18 cellular contexts compared by ENCODE assay signal in the genomic region with DNA sequence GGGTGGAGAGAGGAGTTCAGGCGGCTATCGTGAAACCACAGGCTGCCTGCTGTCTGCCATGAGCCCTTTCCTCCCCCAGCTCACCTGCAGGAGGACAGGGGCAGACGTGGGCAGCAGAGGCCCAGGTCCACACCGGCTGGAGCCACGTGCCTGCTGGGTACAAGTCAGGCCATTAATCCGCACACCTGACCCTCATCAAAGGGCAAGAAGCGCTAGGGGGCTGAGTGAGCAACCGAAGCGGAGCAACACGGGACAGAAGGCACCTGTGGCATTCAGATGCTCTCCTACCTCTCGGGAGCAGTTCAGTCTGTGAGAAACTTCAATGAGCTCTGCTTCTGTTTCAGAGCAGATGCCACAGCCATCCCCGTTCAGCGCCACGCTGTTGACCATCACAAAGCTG. TPM values are rescaled to one million over a fixed set of nuclear protein-coding genes. Genes with fewer than 3 reads are reported as not detected.
A peak's percentile ranks its signal among the peaks of the same experiment; 100 is the strongest.
DNase-seq lines count a peak whose midpoint lies in the region; ATAC-seq, FAIRE-seq and TF ChIP-seq lines count a peak whose summit lies in the region.
"Had no signal": no experiment of that assay in that cellular context is flagged by ENCODE, and none has a peak within 500 bp of the region (broad histone marks: within the 10 kb centered on the region; RNA-seq: fewer than 3 reads in every experiment).

No MANE protein-coding gene starts in this region.

- H3K18ac ChIP-seq in IMR-90 (ENCODE audit: low read depth, low read length) (no peak overlapping the region), H1 (ENCODE audit: extremely low read depth, low read length) (no peak overlapping the region)

- TF ChIP-seq EP300 in H1 (IDR thresholded peaks at IDR 0.05; ENCODE audit: borderline replicate concordance in 1 of 2, low read depth in 2 of 2, low read length in 2 of 2): no peak

- ATAC-seq in IMR-90 (ENCODE audit: low read depth): no peak
- no peak for ATAC-seq in GM18909 (IDR thresholded peaks at IDR 0.05; ENCODE audit: poor library complexity, unreplicated experiment)
- ATAC-seq: Right ventricle myocardium inferior had no signal

- TF ChIP-seq RAD21 in IMR-90 (IDR thresholded peaks at IDR 0.05; ENCODE audit: low read length) (no peak), H1 (IDR thresholded peaks at IDR 0.05 in 1 of 2, conservative IDR thresholded peaks at IDR 0.05 in 1 of 2; ENCODE audit: low read depth in 2 of 2, low read length in 2 of 2) (no peak; a peak in 1 of 4 replicates)

- H3K4me2 ChIP-seq in IMR-90 (ENCODE audit: low read depth, low read length): no peak overlapping the region
- H3K4me2 ChIP-seq in H1 (ENCODE audit: insufficient read depth in 1 of 2, low read depth in 2 of 2, low read length in 2 of 2): no peak overlapping the region

- 81% methylated on average over 5 of the region's 14 CpGs; no CpG with 5 or more reads in 1 of the 2 experiments for WGBS in IMR-90 (ENCODE audit: extremely low coverage in 2 of 2, insufficient read length in 1 of 2), 2 experiments
- 83% methylated on average over 14 of the region's 14 CpGs; no CpG with 5 or more reads in 1 of the 2 experiments for WGBS in H1 (ENCODE audit: extremely low coverage in 1 of 2, insufficient coverage in 1 of 2, insufficient read length in 1 of 2, insufficient replicate concordance in 2 of 2, low coverage in 1 of 2, low lambda C conversion rate in 2 of 2, missing lambda C conversion rate in 1 of 2), 2 experiments
- WGBS in esophagus squamous epithelium, 2 donors: 86 to 88% methylated on average over 5 to 13 of the region's 14 CpGs

- TF ChIP-seq POLR2A in GM12891 (IDR thresholded peaks at IDR 0.05; ENCODE audit: low read depth, low read length) (no peak), IMR-90 (IDR thresholded peaks at IDR 0.05; ENCODE audit: low read depth, low read length) (no peak), H1 (IDR thresholded peaks at IDR 0.05; ENCODE audit: control extremely low read depth in 1 of 2, low read depth in 2 of 2, low read length in 2 of 2) (no peak), esophagus squamous epithelium (IDR thresholded peaks at IDR 0.05) (no peak)

- no peak overlapping the region for H2BK12ac ChIP-seq in H1 (ENCODE audit: low read depth, low read length)

- intact Hi-C loops in IMR-90 (cut with micrococcal nuclease) (no loop called here), posterior vena cava (cut with DNase I) (no loop called here), esophagus squamous epithelium (cut with DNase I) (no loop called here)

- DNase-seq in GM12891 (ENCODE audit: insufficient read length, low spot score) (no peak), IMR-90 (no peak), H1 (ENCODE audit: low read depth in 1 of 2, low spot score in 2 of 2) (no peak), posterior vena cava (ENCODE audit: low spot score) (peak; percentile 58), esophagus squamous epithelium (lab: John Stamatoyannopoulos, UW) (no peak)
- DNase-seq in activated CD4-positive, alpha-beta T cell treated with anti-CD3 and anti-CD28 coated beads for 48 hours: no peak
- DNase-seq: MV-4-11, NCI-H1105 treated with DMSO at 0.1 percent for 48 hours, NCI-H2029 treated with DMSO at 0.1 percent for 48 hours, NCI-H226, NCI-H510A treated with DMSO at 0.1 percent for 48 hours, NCI-H748 treated with DMSO at 0.1 percent for 48 hours, T-helper 1 cell had no signal

- H4K20me1 ChIP-seq in IMR-90 (ENCODE audit: insufficient read depth, low read length) (no peaks in the 10 kb centered on the region), H1 (replicated peaks in 1 of 2; ENCODE audit: control insufficient read depth in 1 of 2, insufficient read depth in 2 of 2, low read length in 2 of 2) (peaks cover 0 to 4% of the 10 kb centered on the region in 2 experiments)

- no peak overlapping the region for H3K9ac ChIP-seq in IMR-90 (ENCODE audit: low read depth, low read length)
- H3K9ac ChIP-seq in H1 (replicated peaks in 1 of 4; ENCODE audit: extremely low read depth in 1 of 4, low read depth in 3 of 4, low read length in 3 of 4): no peak overlapping the region

- H3K9me1 ChIP-seq in IMR-90 (ENCODE audit: insufficient read depth, low read length): peaks cover 6% of the 10 kb centered on the region

- BruUV-seq in IMR-90 (replicated peaks; lab: Mats Ljungman, UMichigan): no TSS peak

- H2AK5ac ChIP-seq in IMR-90 (ENCODE audit: low read depth, low read length) (peak overlapping the region; percentile 8; the same call in 1 of the 2 replicates), H1 (ENCODE audit: low read depth, low read length) (no peak overlapping the region)

- H3K9me3 ChIP-seq in IMR-90 (ENCODE audit: control insufficient read depth, insufficient read depth, low read length) (no peaks in the 10 kb centered on the region), H1 (ENCODE audit: insufficient read depth in 2 of 2, low read depth in 1 of 2, low read length in 1 of 2) (no peaks in the 10 kb centered on the region), esophagus squamous epithelium (no peaks in the 10 kb centered on the region)
- H3K9me3 ChIP-seq: A549, SJSA1 had no signal

- no peak overlapping the region for H2BK120ac ChIP-seq in IMR-90 (ENCODE audit: low read depth, low read length)
- no peak overlapping the region for H2BK120ac ChIP-seq in H1 (replicated peaks; ENCODE audit: low read depth, low read length)

- H2BK5ac ChIP-seq in IMR-90 (ENCODE audit: low read depth, low read length, poor library complexity, severe bottlenecking) (no peak overlapping the region), H1 (ENCODE audit: low read depth, low read length) (0 out of 2 replicates have a peak overlapping the region, but pooled peaks have one; percentile 22)

- H3K56ac ChIP-seq in IMR-90 (ENCODE audit: extremely low read depth, insufficient read depth, low read length): no peak overlapping the region
- H3K56ac ChIP-seq in H1 (replicated peaks; ENCODE audit: insufficient read length, low read depth, low read length): no peak overlapping the region

- H3K23ac ChIP-seq in IMR-90 (ENCODE audit: low read depth, low read length): no peak overlapping the region
- H3K23ac ChIP-seq in H1 (ENCODE audit: insufficient read length): no peak overlapping the region

- H2BK20ac ChIP-seq in IMR-90 (ENCODE audit: low read depth, low read length): no peak overlapping the region
- H2BK20ac ChIP-seq in H1 (ENCODE audit: low read length): no peak overlapping the region

- POLR2A ChIA-PET in IMR-90 (lab: Charles Lee; ENCODE audit: unreplicated experiment) (no interaction called here), H1 (lab: Charles Lee; ENCODE audit: partially characterized antibody) (interaction anchor here (0.8 to 1.1 kb wide), 2 partner anchors 9 to 13 kb away, joined by 4 to 5 read pairs; no protein-coding TSS in a partner anchor)

- H3K27ac ChIP-seq in IMR-90 (ENCODE audit: insufficient read depth, low read length) (no peak overlapping the region), H1 (ENCODE audit: low read depth, low read length) (peak overlapping the region; percentile 24; the same call in 1 of the 2 replicates), esophagus squamous epithelium (no peak overlapping the region)
- H3K27ac ChIP-seq: SJSA1 had no signal

- CTCF ChIA-PET in IMR-90 (lab: Yijun Ruan, JAX) (no interaction called here), H1 (lab: Charles Lee; ENCODE audit: partially characterized antibody) (interaction anchor here (0.6 to 2.2 kb wide), 10 partner anchors 9 to 154 kb away, joined by 3 to 11 read pairs (median 3); no protein-coding TSS in a partner anchor)

- no peaks in the 10 kb centered on the region for H3K23me2 ChIP-seq in H1 (ENCODE audit: low read depth, low read length)

- in situ Hi-C loops in IMR-90 (cut with MboI; ENCODE audit: low sequenced_read_pairs): no loop called here

- H3K14ac ChIP-seq in IMR-90 (replicated peaks; ENCODE audit: low read depth, low read length): no peak overlapping the region
- H3K14ac ChIP-seq in H1 (ENCODE audit: insufficient read length): no peak overlapping the region

- no peaks in the 10 kb centered on the region for H3K27me3 ChIP-seq in IMR-90 (ENCODE audit: control insufficient read depth, insufficient read depth, low read length)
- no peaks in the 10 kb centered on the region for H3K27me3 ChIP-seq in H1 (replicated peaks in 1 of 4; ENCODE audit: control insufficient read depth in 3 of 4, extremely low read depth in 1 of 4, insufficient read depth in 3 of 4, low read length in 3 of 4)
- no peaks in the 10 kb centered on the region for H3K27me3 ChIP-seq in esophagus squamous epithelium
- H3K27me3 ChIP-seq: SJSA1 had no signal

- peaks cover 31% of the 10 kb centered on the region for H3K36me3 ChIP-seq in IMR-90 (ENCODE audit: control insufficient read depth, insufficient read depth, low read length)
- peaks cover 0 to 10% (median 4%) of the 10 kb centered on the region in 4 experiments; a peak in 4 of 8 replicates for H3K36me3 ChIP-seq in H1 (ENCODE audit: control insufficient read depth in 2 of 4, insufficient read depth in 4 of 4, low read length in 3 of 4)
- H3K36me3 ChIP-seq in esophagus squamous epithelium: peaks cover 7 to 92% (median 20%) of the 10 kb centered on the region in 3 donors

- dilution Hi-C loops in IMR-90 (cut with HindIII; ENCODE audit: low sequenced_read_pairs, unreplicated experiment): no loop called here

- H3K79me2 ChIP-seq in H1 (ENCODE audit: control insufficient read depth in 1 of 2, insufficient read depth in 2 of 2, low read length in 2 of 2): no peaks in the 10 kb centered on the region

- no peak overlapping the region for H2AK9ac ChIP-seq in IMR-90 (replicated peaks; ENCODE audit: low read depth, low read length, poor library complexity)

- H2BK15ac ChIP-seq in IMR-90 (ENCODE audit: low read depth, low read length) (no peak overlapping the region), H1 (ENCODE audit: low read length) (no peak overlapping the region)

- H3K4ac ChIP-seq in IMR-90 (ENCODE audit: low read depth, low read length) (no peak overlapping the region), H1 (replicated peaks; ENCODE audit: insufficient read length, low read depth, low read length) (no peak overlapping the region)

- H4K91ac ChIP-seq in IMR-90 (ENCODE audit: insufficient read depth, low read depth, low read length): no peak overlapping the region; the same call in 1 of the 2 replicates
- H4K91ac ChIP-seq in H1 (replicated peaks; ENCODE audit: insufficient read length, low read length): no peak overlapping the region

- H2AFZ ChIP-seq in IMR-90 (replicated peaks; ENCODE audit: low read length, poor library complexity) (no peak overlapping the region), H1 (ENCODE audit: low read length) (no peak overlapping the region)

- FAIRE-seq in GM12891 (lab: Jason Lieb, UNC) (peak; percentile 41), H1 (lab: Jason Lieb, UNC) (no peak)
- FAIRE-seq: A549, HTR-8/SVneo had no signal

- TF ChIP-seq CTCF in IMR-90 (conservative IDR thresholded peaks at IDR 0.05; ENCODE audit: low read depth, low read length) (no peak), H1 (IDR thresholded peaks at IDR 0.05; ENCODE audit: control extremely low read depth in 1 of 3, insufficient read depth in 1 of 3, low read depth in 1 of 3, low read length in 3 of 3) (no peak), esophagus squamous epithelium (IDR thresholded peaks at IDR 0.05) (no peak)

- H4K8ac ChIP-seq in IMR-90 (ENCODE audit: low read depth in 2 of 2, low read length in 2 of 2) (no peak overlapping the region), H1 (ENCODE audit: extremely low read depth, insufficient read depth, low read length) (no peak overlapping the region)

- H3K79me1 ChIP-seq in IMR-90 (ENCODE audit: low read depth in 1 of 2, low read length in 2 of 2) (no peaks in the 10 kb centered on the region), H1 (ENCODE audit: low read depth, low read length) (no peaks in the 10 kb centered on the region)

- H3K4me1 ChIP-seq in IMR-90 (ENCODE audit: control insufficient read depth, insufficient read depth, low read length) (no peaks in the 10 kb centered on the region), H1 (replicated peaks in 1 of 4; ENCODE audit: control insufficient read depth in 3 of 4, insufficient read depth in 4 of 4, low read length in 3 of 4) (peaks cover 0 to 4% (median 1%) of the 10 kb centered on the region in 4 experiments; a peak in 2 of 7 replicates), esophagus squamous epithelium (no peaks in the 10 kb centered on the region)

- no peak overlapping the region for H4K5ac ChIP-seq in IMR-90 (ENCODE audit: low read depth, low read length)
- no peak overlapping the region for H4K5ac ChIP-seq in H1 (ENCODE audit: insufficient read length, low read depth, low read length)

- H3K4me3 ChIP-seq in IMR-90 (ENCODE audit: insufficient read depth, low read depth, low read length) (no peak overlapping the region), H1 (ENCODE audit: extremely low read depth in 1 of 4, insufficient read depth in 2 of 4, low read depth in 3 of 4, low read length in 4 of 4) (no peak overlapping the region), esophagus squamous epithelium (no peak overlapping the region)
- H3K4me3 ChIP-seq: A549, SJSA1 had no signal

RNA-seq across cellular contexts. Expression of gene MPPE1, which starts 21.5 kb away (rescaled TPM):
- polyA plus RNA-seq in GM12891 (2012; ENCODE audit: low read depth, missing spikeins): 17.7 TPM
- 13.8 and 22.5 TPM in 2 replicates for total RNA-seq in IMR-90 (2012; rRNA removed)
- 18.9 and 19.9 TPM in 2 replicates for polyA plus RNA-seq in IMR-90 (2012; rRNA removed)
- 9.7 and 11.8 TPM in 2 replicates for polyA plus RNA-seq in IMR-90 (2012; cell fraction: cytosol; rRNA removed)
- polyA plus RNA-seq in IMR-90 (2012; cell fraction: nucleus; rRNA removed; ENCODE audit: low replicate concordance): 35.3 and 50.2 TPM in 2 replicates
- 20.9 and 22.1 TPM in 2 replicates for total RNA-seq in H1 (2021; fragmentation: NEBNext Ultra II Directional; extraction: Animal tissue kit (Norgen Biotek cat#: 25700))
- 13.1 and 13.7 TPM in 2 replicates for polyA plus RNA-seq in H1 (2011; rRNA removed)
- polyA plus RNA-seq in H1 (2011; cell fraction: cytosol; rRNA removed): 16.8 TPM
- 38.3 TPM for polyA plus RNA-seq in H1 (2011; cell fraction: nucleus; rRNA removed)
- 18.6 to 29.5 TPM (median 24.5 TPM) in 4 replicates for polyA plus RNA-seq in H1 (2012, experiment 1 of 2)
- polyA plus RNA-seq in H1 (2012, experiment 2 of 2): 7.4 TPM
- 17.2 TPM for polyA plus RNA-seq in H1 (2013, experiment 1 of 2)
- polyA plus RNA-seq in H1 (2013, experiment 2 of 2): 16.3 TPM
- polyA minus RNA-seq in H1 (2011; rRNA and poly(A)+ RNA removed): 10.2 and 15.1 TPM in 2 replicates
- 11.2 TPM for polyA minus RNA-seq in H1 (2011; cell fraction: cytosol; rRNA and poly(A)+ RNA removed)
- polyA minus RNA-seq in H1 (2011; cell fraction: nucleus; rRNA and poly(A)+ RNA removed): 28.3 TPM
- 10 to 100 TPM; 26.2 to 39.6 TPM for total RNA-seq in posterior vena cava
- 10 to 100 TPM; 13.9 to 22.4 (median 15.6) TPM for total RNA-seq in esophagus squamous epithelium

RNA-seq across cellular contexts. Expression of gene CHMP1B, which starts 35.4 kb away (rescaled TPM):
- polyA plus RNA-seq in GM12891 (2012; ENCODE audit: low read depth, missing spikeins): 16.2 TPM
- total RNA-seq in IMR-90 (2012; rRNA removed): 39.4 and 69.7 TPM in 2 replicates
- polyA plus RNA-seq in IMR-90 (2012; rRNA removed): 21.1 and 26.9 TPM in 2 replicates
- 41.2 and 44.8 TPM in 2 replicates for polyA plus RNA-seq in IMR-90 (2012; cell fraction: cytosol; rRNA removed)
- 30.2 and 81.9 TPM in 2 replicates for polyA plus RNA-seq in IMR-90 (2012; cell fraction: nucleus; rRNA removed; ENCODE audit: low replicate concordance)
- 42.8 and 43.2 TPM in 2 replicates for total RNA-seq in H1 (2021; fragmentation: NEBNext Ultra II Directional; extraction: Animal tissue kit (Norgen Biotek cat#: 25700))
- polyA plus RNA-seq in H1 (2011; rRNA removed): 30.5 and 32.3 TPM in 2 replicates
- 47.4 TPM for polyA plus RNA-seq in H1 (2011; cell fraction: cytosol; rRNA removed)
- polyA plus RNA-seq in H1 (2011; cell fraction: nucleus; rRNA removed): 20.3 TPM
- 31.2 to 43.4 TPM (median 35.0 TPM) in 4 replicates for polyA plus RNA-seq in H1 (2012, experiment 1 of 2)
- 9.4 TPM for polyA plus RNA-seq in H1 (2012, experiment 2 of 2)
- polyA plus RNA-seq in H1 (2013, experiment 1 of 2): 30.5 TPM
- polyA plus RNA-seq in H1 (2013, experiment 2 of 2): 30.2 TPM
- polyA minus RNA-seq in H1 (2011; rRNA and poly(A)+ RNA removed): 20.1 and 22.6 TPM in 2 replicates
- polyA minus RNA-seq in H1 (2011; cell fraction: cytosol; rRNA and poly(A)+ RNA removed): 14.7 TPM
- 16.3 TPM for polyA minus RNA-seq in H1 (2011; cell fraction: nucleus; rRNA and poly(A)+ RNA removed)
- 10 to 100 TPM; 44.0 to 44.4 TPM for total RNA-seq in posterior vena cava
- 10 to 100 TPM; 35.3 to 48.3 (median 42.3) TPM for total RNA-seq in esophagus squamous epithelium
